18 cellular contexts compared by ENCODE assay signal in genomic region chr13:44664308-44664707, GRCh38.
"Had no signal": no experiment of that assay in that cellular context is flagged by ENCODE, and none has a peak within 500 bp of the region (broad histone marks: within the 10 kb centered on the region; RNA-seq: fewer than 3 reads in every experiment).

No MANE protein-coding gene starts in this region.

- H3K27me3 ChIP-seq: ascending aorta, right lobe of liver had no signal

- H3K4me3 Mint-ChIP-seq: activated naive CD4-positive, alpha-beta T cell treated with anti-CD3 and anti-CD28 coated beads, Interleukin-2, amount 10 ng/mL, durations not matched to agents 7 days and 5 days; dendritic cell treated with granulocyte-macrophage colony-stimulating factor and Interleukin-4, amounts not matched to agents 40 ng/mL and 50 ng/mL, for 4 days; neural crest cell; type B pancreatic cell had no signal

- H3K27ac Mint-ChIP-seq: activated naive CD4-positive, alpha-beta T cell treated with anti-CD3 and anti-CD28 coated beads, Interleukin-2, amount 10 ng/mL, durations not matched to agents 7 days and 5 days; activated T-helper 2 cell treated with anti-CD3 and anti-CD28 coated beads, Interferon-gamma antibody, Interleukin-2, Interleukin-4, amounts not matched to agents 10 μg/mL and 5 μg/mL and 100 μg/mL, durations not matched to agents 14 hours and 24 hours and 36 hours; dendritic cell treated with granulocyte-macrophage colony-stimulating factor and Interleukin-4, amounts not matched to agents 40 ng/mL and 50 ng/mL, for 4 days; type B pancreatic cell had no signal

- ATAC-seq: foreskin keratinocyte, left colon, right lobe of liver had no signal

- H3K9me3 ChIP-seq: ascending aorta, right lobe of liver had no signal

- H3K4me1 Mint-ChIP-seq: activated naive CD4-positive, alpha-beta T cell treated with anti-CD3 and anti-CD28 coated beads, Interleukin-2, amount 10 ng/mL, durations not matched to agents 7 days and 5 days; neural crest cell had no signal

- H3K4me1 ChIP-seq: foreskin keratinocyte, right lobe of liver had no signal

- H3K9me3 Mint-ChIP-seq: activated naive CD4-positive, alpha-beta T cell treated with anti-CD3 and anti-CD28 coated beads, Interleukin-2, amount 10 ng/mL, durations not matched to agents 7 days and 5 days; activated T-helper 2 cell treated with anti-CD3 and anti-CD28 coated beads, Interferon-gamma antibody, Interleukin-2, Interleukin-4, amounts not matched to agents 10 μg/mL and 5 μg/mL and 100 μg/mL, durations not matched to agents 14 hours and 24 hours and 36 hours; dendritic cell treated with granulocyte-macrophage colony-stimulating factor and Interleukin-4, amounts not matched to agents 40 ng/mL and 50 ng/mL, for 4 days; neural crest cell; type B pancreatic cell had no signal

- H3K36me3 ChIP-seq: ascending aorta, right lobe of liver had no signal

- H3K4me3 ChIP-seq: ascending aorta, right lobe of liver, smooth muscle cell had no signal

- H3K27me3 Mint-ChIP-seq: dendritic cell treated with granulocyte-macrophage colony-stimulating factor and Interleukin-4, amounts not matched to agents 40 ng/mL and 50 ng/mL, for 4 days; type B pancreatic cell had no signal

- DNase-seq: activated CD4-positive, alpha-beta T cell treated with anti-CD3 and anti-CD28 coated beads for 1 hour; activated CD4-positive, alpha-beta T cell treated with anti-CD3 and anti-CD28 coated beads, Interleukin-2, amount 50 U/mL, for 4 hours; activated naive CD4-positive, alpha-beta T cell treated with anti-CD3 and anti-CD28 coated beads, Interleukin-2, amount 10 ng/mL, durations not matched to agents 7 days and 5 days; effector memory CD4-positive, alpha-beta T cell; foreskin keratinocyte; left colon; right lobe of liver; stimulated activated CD4-positive, alpha-beta T cell treated with anti-CD3 and anti-CD28 coated beads, Interleukin-4, amount 100 ng/mL, for 4 hours; stimulated activated CD8-positive, alpha-beta memory T cell treated with anti-CD3 and anti-CD28 coated beads, Interleukin-4, amount 100 ng/mL, for 48 hours; stimulated activated naive CD4-positive, alpha-beta T cell treated with Interleukin-2 at 50 U/mL for 16 hours; substantia nigra; T-helper 9 cell had no signal

- H3K36me3 Mint-ChIP-seq: activated naive CD4-positive, alpha-beta T cell treated with anti-CD3 and anti-CD28 coated beads, Interleukin-2, amount 10 ng/mL, durations not matched to agents 7 days and 5 days; type B pancreatic cell had no signal

- H3K27ac ChIP-seq: ascending aorta, foreskin keratinocyte, right lobe of liver had no signal
